ENCODE assay signal across 8 cellular contexts in genomic region chr6:80165143-80165542, GRCh38. TPM values are rescaled to one million over a fixed set of nuclear protein-coding genes. Genes with fewer than 3 reads are reported as not detected.
DNase-seq lines count a peak whose midpoint lies in the region; ATAC-seq, FAIRE-seq and TF ChIP-seq lines count a peak whose summit lies in the region.

No MANE protein-coding gene starts in this region.

- H3K4me1 ChIP-seq in mammary epithelial cell (ENCODE audit: insufficient read depth, low read length): peaks cover 32% of the 10 kb centered on the region
- H3K4me1 ChIP-seq in adrenal gland (replicated peaks in 1 of 2): no peaks in the 10 kb centered on the region
- no peaks in the 10 kb centered on the region for H3K4me1 ChIP-seq in tibial nerve

- TF ChIP-seq CTCF in GM10266 (IDR thresholded peaks at IDR 0.05; ENCODE audit: control insufficient read depth, insufficient read depth, low read depth, missing control alignments) (no peak), HL-60 (IDR thresholded peaks at IDR 0.05; ENCODE audit: insufficient read depth, low read length) (no peak), mammary epithelial cell (conservative IDR thresholded peaks at IDR 0.05 in 1 of 2, IDR thresholded peaks at IDR 0.05 in 1 of 2; ENCODE audit: extremely low read depth in 1 of 2, insufficient read depth in 1 of 2, low read depth in 1 of 2, low read length in 2 of 2) (no peak), adrenal gland (IDR thresholded peaks at IDR 0.05) (no peak), tibial nerve (IDR thresholded peaks at IDR 0.05) (no peak), D721Med (IDR thresholded peaks at IDR 0.05; ENCODE audit: insufficient read depth, missing control alignments) (no peak)

- H2AFZ ChIP-seq in mammary epithelial cell (ENCODE audit: low read depth, low read length): peak overlapping the region; percentile 57

- WGBS in mammary epithelial cell (ENCODE audit: low coverage, missing lambda C conversion rate): 64% methylated on average over 3 of the region's 3 CpGs
- 60 to 74% (median 71%) methylated on average over 3 of the region's 3 CpGs for WGBS in adrenal gland, 4 donors
- 89 to 90% methylated on average over 3 of the region's 3 CpGs for WGBS in tibial nerve, 2 donors

- H3K9me3 ChIP-seq in mammary epithelial cell (replicated peaks; ENCODE audit: insufficient read depth, low read length) (no peaks in the 10 kb centered on the region), adrenal gland (replicated peaks in 1 of 3) (no peaks in the 10 kb centered on the region), tibial nerve (no peaks in the 10 kb centered on the region)

- no peaks in the 10 kb centered on the region for H3K36me3 ChIP-seq in mammary epithelial cell (ENCODE audit: insufficient read depth, low read length)
- H3K36me3 ChIP-seq in adrenal gland (replicated peaks in 1 of 2): no peaks in the 10 kb centered on the region
- peaks cover 0 to 13% (median 0%) of the 10 kb centered on the region in 3 donors for H3K36me3 ChIP-seq in tibial nerve

- CTCF ChIA-PET in mammary epithelial cell (lab: Charles Lee; ENCODE audit: low non-redundant PET): no interaction called here

- intact Hi-C loops in mammary epithelial cell (cut with micrococcal nuclease): no loop called here
- intact Hi-C loops in adrenal gland (cut with DNase I): no loop called here

- H3K27ac ChIP-seq in HL-60 (replicated peaks): peak overlapping the region; percentile 49
- peak overlapping the region; percentile 94 for H3K27ac ChIP-seq in mammary epithelial cell (ENCODE audit: insufficient read depth, low read depth, low read length)
- H3K27ac ChIP-seq in adrenal gland: no peak overlapping the region
- H3K27ac ChIP-seq in tibial nerve: no peak overlapping the region

- H3K4me2 ChIP-seq in mammary epithelial cell (ENCODE audit: insufficient read depth, low read depth, low read length): peak overlapping the region; percentile 34

- peak; percentile 89 for ATAC-seq in GM21515 (IDR thresholded peaks at IDR 0.05; ENCODE audit: unreplicated experiment)

- H3K4me3 ChIP-seq in HL-60 (replicated peaks; ENCODE audit: insufficient read depth, low read length) (no peak overlapping the region), mammary epithelial cell (replicated peaks in 1 of 3; ENCODE audit: insufficient read depth in 1 of 3, low read depth in 2 of 3, low read length in 3 of 3) (no peak overlapping the region), adrenal gland (no peak overlapping the region), tibial nerve (no peak overlapping the region)

- no peaks in the 10 kb centered on the region for H3K79me2 ChIP-seq in mammary epithelial cell (ENCODE audit: insufficient read depth, low read length)

- in situ Hi-C loops in mammary epithelial cell (cut with MboI; ENCODE audit: low sequenced_read_pairs in 2 of 2): no loop called here

- peak; percentile 29 for DNase-seq in GM10266 (ENCODE audit: extremely low spot score)
- peak; percentile 7 to 79 for DNase-seq in HL-60 (ENCODE audit: low read depth in 1 of 2, low spot score in 1 of 2)
- peak; percentile 85 for DNase-seq in mammary epithelial cell
- no peak for DNase-seq in adrenal gland
- no peak for DNase-seq in tibial nerve (ENCODE audit: low spot score in 2 of 2)
- DNase-seq in NCI-H2227 (lab: John Stamatoyannopoulos, UW; ENCODE audit: unreplicated experiment): no peak
- DNase-seq in D721Med (ENCODE audit: insufficient read length, low spot score): no peak

- no peak for TF ChIP-seq EP300 in tibial nerve (IDR thresholded peaks at IDR 0.05)

- no TSS peak for BruUV-seq in mammary epithelial cell (replicated peaks; lab: Mats Ljungman, UMichigan)

- dilution Hi-C loops in mammary epithelial cell (cut with HindIII; ENCODE audit: low sequenced_read_pairs): no loop called here

- FAIRE-seq in D721Med (lab: Jason Lieb, UNC): no peak

- no peaks in the 10 kb centered on the region for H4K20me1 ChIP-seq in mammary epithelial cell (ENCODE audit: insufficient read depth, low read length)

- H3K27me3 ChIP-seq in HL-60 (ENCODE audit: insufficient read depth, poor library complexity, severe bottlenecking): no peaks in the 10 kb centered on the region
- no peaks in the 10 kb centered on the region for H3K27me3 ChIP-seq in mammary epithelial cell (ENCODE audit: insufficient read depth, low read length)
- H3K27me3 ChIP-seq in adrenal gland: no peaks in the 10 kb centered on the region
- no peaks in the 10 kb centered on the region for H3K27me3 ChIP-seq in tibial nerve

- no peak for TF ChIP-seq POLR2A in adrenal gland (IDR thresholded peaks at IDR 0.05)
- TF ChIP-seq POLR2A in tibial nerve (IDR thresholded peaks at IDR 0.05): no peak

- H3K9ac ChIP-seq in mammary epithelial cell (ENCODE audit: insufficient read depth, low read length): no peak overlapping the region

RNA-seq across cellular contexts. Expression of gene BCKDHB, which starts 58.7 kb away (rescaled TPM):
- 10 to 100 TPM; 15.8 to 16.0 TPM for total RNA-seq in mammary epithelial cell
- polyA plus RNA-seq in mammary epithelial cell: 10.1 TPM
- 6.1 TPM for polyA minus RNA-seq in mammary epithelial cell
- 10 to 100 TPM; 15.0 to 33.9 (median 22.0) TPM for total RNA-seq in adrenal gland
- polyA plus RNA-seq in adrenal gland: 10 to 100 TPM in 1 of 3 donors, 1 to 10 TPM in 2; 6.4 to 21.5 (median 6.7) TPM
- total RNA-seq in tibial nerve: 10 to 100 TPM; 13.5 to 28.7 (median 23.4) TPM

Comparison
In these comparisons a context has a peak if more than half of its experiments do, and no peak if none do; other contexts are left out.
1. DNase-seq: peak in GM10266 (single experiment), HL-60 (2 of 2) and mammary epithelial cell (single experiment); none in adrenal gland (0 of 7), tibial nerve (0 of 2), NCI-H2227 (single experiment) and D721Med (single experiment).
2. H3K27ac ChIP-seq: peak in HL-60 (single experiment) and mammary epithelial cell (single experiment); none in adrenal gland (0 of 5) and tibial nerve (0 of 4).